In genomic region chr17:40557531-40558299, GRCh38 we compare ENCODE assay signal across 11 cellular contexts. TPM values are rescaled to one million over a fixed set of nuclear protein-coding genes. Genes with fewer than 3 reads are reported as not detected.
DNase-seq lines count a peak whose midpoint lies in the region; ATAC-seq and TF ChIP-seq lines count a peak whose summit lies in the region.
"Had no signal": no experiment of that assay in that cellular context is flagged by ENCODE, and none has a peak within 500 bp of the region (broad histone marks: within the 10 kb centered on the region; RNA-seq: fewer than 3 reads in every experiment).

No MANE protein-coding gene starts in this region.

- peak overlapping the region; percentile 78 for H3K4me3 ChIP-seq in adipocyte (ENCODE audit: low read length)
- H3K4me3 ChIP-seq in tibial nerve: no peak overlapping the region
- H3K4me3 ChIP-seq: SJCRH30 had no signal

- CTCF ChIA-PET in activated CD4-positive, alpha-beta T cell treated with anti-CD3 and anti-CD28 coated beads, Interleukin-2, amount 10 ng/mL, durations not matched to agents 7 days and 5 days (lab: Charles Lee): interaction anchor here (1.1 to 14.8 kb wide), 4 partner anchors 16 to 199 kb away, joined by 3 to 317 read pairs (median 6); no protein-coding TSS in a partner anchor

- H3K36me3 Mint-ChIP-seq in activated CD4-positive, alpha-beta T cell treated with anti-CD3 and anti-CD28 coated beads, Interleukin-2, amount 10 ng/mL, durations not matched to agents 7 days and 5 days (ENCODE audit: low read depth): peaks cover 97% of the 10 kb centered on the region
- H3K36me3 Mint-ChIP-seq in memory B cell: peaks cover 25% of the 10 kb centered on the region

- H3K27me3 ChIP-seq in adipocyte (replicated peaks; ENCODE audit: control insufficient read depth, insufficient read depth, low read length): no peaks in the 10 kb centered on the region
- no peaks in the 10 kb centered on the region for H3K27me3 ChIP-seq in tibial nerve
- H3K27me3 ChIP-seq: SJCRH30 had no signal

- POLR2A ChIA-PET in activated CD4-positive, alpha-beta T cell treated with anti-CD3 and anti-CD28 coated beads, Interleukin-2, amount 10 ng/mL, durations not matched to agents 7 days and 5 days (lab: Charles Lee): interaction anchor here (0.6 kb wide), 1 partner anchor 26 kb away, joined by 3 read pairs; no protein-coding TSS in a partner anchor

- H3K9ac ChIP-seq in adipocyte (ENCODE audit: low read length): peak overlapping the region; percentile 91

- ATAC-seq in memory B cell (ENCODE audit: low read depth) (no peak), HG02610 (IDR thresholded peaks at IDR 0.05; ENCODE audit: unreplicated experiment) (no peak), HG02588 (IDR thresholded peaks at IDR 0.05; ENCODE audit: unreplicated experiment) (no peak)

- H3K27ac ChIP-seq in tibial nerve: peak overlapping the region in 3 of 4 donors; percentile 41 to 93 (median 63)
- H3K27ac ChIP-seq: SJCRH30 had no signal

- peak overlapping the region; percentile 37 for H3K4me3 Mint-ChIP-seq in activated CD4-positive, alpha-beta T cell treated with anti-CD3 and anti-CD28 coated beads, Interleukin-2, amount 10 ng/mL, durations not matched to agents 7 days and 5 days
- H3K4me3 Mint-ChIP-seq in memory B cell: no peak overlapping the region

- H3K27ac Mint-ChIP-seq in activated CD4-positive, alpha-beta T cell treated with anti-CD3 and anti-CD28 coated beads, Interleukin-2, amount 10 ng/mL, durations not matched to agents 7 days and 5 days: peak overlapping the region; percentile 87
- H3K27ac Mint-ChIP-seq in memory B cell: peak overlapping the region; percentile 70

- no peaks in the 10 kb centered on the region for H3K27me3 Mint-ChIP-seq in activated CD4-positive, alpha-beta T cell treated with anti-CD3 and anti-CD28 coated beads, Interleukin-2, amount 10 ng/mL, durations not matched to agents 7 days and 5 days
- H3K27me3 Mint-ChIP-seq in memory B cell: no peaks in the 10 kb centered on the region

- H3K9me3 Mint-ChIP-seq in activated CD4-positive, alpha-beta T cell treated with anti-CD3 and anti-CD28 coated beads, Interleukin-2, amount 10 ng/mL, durations not matched to agents 7 days and 5 days: no peaks in the 10 kb centered on the region
- H3K9me3 Mint-ChIP-seq in memory B cell: no peaks in the 10 kb centered on the region

- TF ChIP-seq POLR2A in tibial nerve (IDR thresholded peaks at IDR 0.05): no peak

- H3K4me1 Mint-ChIP-seq in activated CD4-positive, alpha-beta T cell treated with anti-CD3 and anti-CD28 coated beads, Interleukin-2, amount 10 ng/mL, durations not matched to agents 7 days and 5 days: peaks cover 93% of the 10 kb centered on the region
- H3K4me1 Mint-ChIP-seq in memory B cell: peaks cover 54% of the 10 kb centered on the region

- peak; percentile 19 for DNase-seq in activated CD4-positive, alpha-beta T cell treated with anti-CD3 and anti-CD28 coated beads, Interleukin-2, amount 10 ng/mL, durations not matched to agents 7 days and 5 days
- DNase-seq in activated CD4-positive, alpha-beta T cell treated with anti-CD3 and anti-CD28 coated beads, Interleukin-2, amount 50 U/mL, for 4 hours: no peak
- DNase-seq in adipocyte (ENCODE audit: low read depth): peak; percentile 15
- DNase-seq in memory B cell (ENCODE audit: low spot score in 2 of 2): peak in 1 of 2 donors; percentile 11
- no peak for DNase-seq in tibial nerve (ENCODE audit: low spot score in 2 of 2)
- no peak for DNase-seq in CD1c-positive myeloid dendritic cell (ENCODE audit: extremely low spot score)
- DNase-seq: NCI-H1092 treated with DMSO at 0.1 percent for 48 hours had no signal

- H3K36me3 ChIP-seq in adipocyte (ENCODE audit: control insufficient read depth, insufficient read depth, low read length, severe bottlenecking): no peaks in the 10 kb centered on the region
- no peaks in the 10 kb centered on the region for H3K36me3 ChIP-seq in tibial nerve
- H3K36me3 ChIP-seq: SJCRH30 had no signal

- no peak for TF ChIP-seq CTCF in tibial nerve (IDR thresholded peaks at IDR 0.05)

- H3K4me1 ChIP-seq in adipocyte (ENCODE audit: control insufficient read depth, insufficient read depth, low read length): peaks cover 82% of the 10 kb centered on the region
- peaks cover 5 to 77% (median 31%) of the 10 kb centered on the region in 4 donors for H3K4me1 ChIP-seq in tibial nerve

- WGBS in tibial nerve, 2 donors: 55 to 64% methylated on average over 5 to 6 of the region's 6 CpGs

- no peak for TF ChIP-seq EP300 in tibial nerve (IDR thresholded peaks at IDR 0.05)

- H3K9me3 ChIP-seq in adipocyte (ENCODE audit: control insufficient read depth, low read length) (no peaks in the 10 kb centered on the region), tibial nerve (no peaks in the 10 kb centered on the region)
- H3K9me3 ChIP-seq: SJCRH30 had no signal

RNA-seq across cellular contexts. Expression of gene CCR7, which starts 7.6 kb away (rescaled TPM):
- 100 to 1,000 TPM; 281 to 323 TPM for total RNA-seq in activated CD4-positive, alpha-beta T cell treated with anti-CD3 and anti-CD28 coated beads, Interleukin-2, amount 10 ng/mL, durations not matched to agents 7 days and 5 days
- 1 to 10 TPM in 1 of 4 donors, not detected in 3; 1.5 TPM for total RNA-seq in tibial nerve
- total RNA-seq: astrocyte, SJCRH30 had no signal

RNA-seq across cellular contexts. Expression of gene TNS4, which starts 56.3 kb away (rescaled TPM):
- 1 to 10 TPM; 3.5 to 3.7 TPM for total RNA-seq in activated CD4-positive, alpha-beta T cell treated with anti-CD3 and anti-CD28 coated beads, Interleukin-2, amount 10 ng/mL, durations not matched to agents 7 days and 5 days
- under 1 TPM in 1 of 4 donors, not detected in 3; 0.30 TPM for total RNA-seq in tibial nerve
- total RNA-seq: astrocyte, SJCRH30 had no signal

Comparison
In these comparisons a context has a peak if more than half of its experiments do, and no peak if none do; other contexts are left out.
1. DNase-seq: peak in activated CD4-positive, alpha-beta T cell treated with anti-CD3 and anti-CD28 coated beads, Interleukin-2, amount 10 ng/mL, durations not matched to agents 7 days and 5 days (single experiment) and adipocyte (single experiment); none in activated CD4-positive, alpha-beta T cell treated with anti-CD3 and anti-CD28 coated beads, Interleukin-2, amount 50 U/mL, for 4 hours (0 of 2), tibial nerve (0 of 2) and CD1c-positive myeloid dendritic cell (single experiment).
2. RNA of gene CCR7, which starts 7.6 kb away (total RNA-seq): 281 to 323 TPM in activated CD4-positive, alpha-beta T cell treated with anti-CD3 and anti-CD28 coated beads, Interleukin-2, amount 10 ng/mL, durations not matched to agents 7 days and 5 days; 1.5 TPM in tibial nerve; every median in the first group is over 100 times any median in the second.